Comparison of ENCODE assay signal across 9 cellular contexts in the genomic region with DNA sequence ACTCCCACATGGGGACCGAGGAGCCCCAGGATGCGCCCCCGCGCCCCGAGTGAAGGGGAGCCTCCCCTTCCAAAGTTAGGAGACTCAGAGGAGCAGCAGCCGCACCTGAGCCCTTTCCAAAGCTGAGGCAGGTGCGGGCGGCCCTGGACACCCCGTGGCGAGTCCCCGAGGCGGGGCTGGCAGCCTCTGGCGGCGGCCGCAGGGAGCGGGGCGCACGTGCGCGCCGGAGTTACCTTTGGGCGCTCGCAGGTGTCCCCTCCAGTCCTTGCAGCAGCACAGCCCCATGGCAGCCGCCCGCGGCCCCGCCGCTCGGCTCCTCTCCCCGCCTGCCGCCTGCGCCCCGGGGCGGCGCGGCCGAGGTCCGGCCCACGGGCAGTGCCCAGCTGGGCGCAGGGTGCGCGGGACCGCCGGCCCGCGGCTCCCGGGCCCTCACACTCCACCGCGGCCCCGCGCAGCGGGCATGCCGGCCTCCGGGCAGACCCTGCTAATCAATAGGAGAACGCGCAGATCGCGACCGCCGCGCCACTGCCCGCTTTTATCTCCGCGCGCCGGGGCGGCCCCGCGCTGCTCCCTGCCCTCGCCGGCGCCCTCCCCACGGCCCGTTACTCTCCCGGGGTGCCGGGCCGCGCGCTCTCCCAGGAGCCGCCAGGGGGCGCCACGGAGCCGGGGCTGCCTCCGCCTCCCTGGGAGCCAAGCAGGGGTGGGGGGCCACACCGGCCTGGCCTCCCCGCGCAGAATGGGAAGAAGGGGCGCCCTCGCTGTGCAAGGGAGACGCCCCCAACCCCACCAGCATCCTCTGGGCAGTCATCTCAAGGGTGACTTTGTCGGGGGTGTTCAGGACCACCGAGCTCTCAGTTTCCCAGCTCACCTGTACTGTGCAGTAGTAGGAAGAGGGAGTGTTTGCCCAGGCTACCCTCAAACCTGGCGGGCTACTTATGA.
DNase-seq lines count a peak whose midpoint lies in the region; ATAC-seq and TF ChIP-seq lines count a peak whose summit lies in the region.
"Had no signal": no experiment of that assay in that cellular context is flagged by ENCODE, and none has a peak within 500 bp of the region (broad histone marks: within the 10 kb centered on the region; RNA-seq: fewer than 3 reads in every experiment).

No MANE protein-coding gene starts in this region.

- no peaks in the 10 kb centered on the region for H3K9me2 ChIP-seq in GM23248 (ENCODE audit: insufficient read depth)

- TF ChIP-seq POLR2A in stomach (IDR thresholded peaks at IDR 0.05) (no peak), GM18505 (IDR thresholded peaks at IDR 0.05; ENCODE audit: borderline replicate concordance, extremely low read depth, insufficient read depth, insufficient read length) (no peak)

- no peak overlapping the region for H2AFZ ChIP-seq in GM23248

- no peaks in the 10 kb centered on the region; the same call in 1 of the 2 replicates for H4K20me1 ChIP-seq in GM23248 (ENCODE audit: insufficient read depth)

- H3K4me1 Mint-ChIP-seq in activated naive CD8-positive, alpha-beta T cell treated with anti-CD3 and anti-CD28 coated beads, Interleukin-2, amount 10 ng/mL, durations not matched to agents 7 days and 5 days = peaks cover 12% of the 10 kb centered on the region

- H3K79me2 ChIP-seq in GM23248 (ENCODE audit: insufficient read depth) = peaks cover 81% of the 10 kb centered on the region

- no peak for DNase-seq in AG09309 (ENCODE audit: low read depth)
- DNase-seq in GM23248 = peak; percentile 58
- DNase-seq in activated naive CD8-positive, alpha-beta T cell treated with anti-CD3 and anti-CD28 coated beads, Interleukin-2, amount 10 ng/mL, durations not matched to agents 7 days and 5 days = peak; percentile 41
- peak; percentile 21 for DNase-seq in stomach

- peaks cover 72% of the 10 kb centered on the region for H3K27me3 Mint-ChIP-seq in activated naive CD8-positive, alpha-beta T cell treated with anti-CD3 and anti-CD28 coated beads, Interleukin-2, amount 10 ng/mL, durations not matched to agents 7 days and 5 days

- H3K9ac ChIP-seq in GM23248 (peak overlapping the region; percentile 35; the same call in 1 of the 2 replicates), iPS-15b (ENCODE audit: low read depth, low read length) (no peak overlapping the region)

- H3K27ac ChIP-seq in GM23248 = no peak overlapping the region
- peak overlapping the region in 2 of 5 donors; percentile 28 to 76 for H3K27ac ChIP-seq in stomach
- H3K27ac ChIP-seq: epithelial cell of prostate had no signal

- peaks cover 44% of the 10 kb centered on the region for H3F3A ChIP-seq in GM23248 (ENCODE audit: insufficient read depth)

- 9% methylated on average over 52 to 68 of the region's 93 CpGs for WGBS in GM23248 (ENCODE audit: low coverage in 1 of 2, low lambda C conversion rate in 2 of 2, missing lambda C conversion rate in 2 of 2), 2 experiments
- 5 to 23% (median 7%) methylated on average over 16 to 93 of the region's 93 CpGs for WGBS in stomach, 5 donors

- peak; percentile 58 for TF ChIP-seq CTCF in AG09309 (IDR thresholded peaks at IDR 0.05; ENCODE audit: control insufficient read depth, insufficient read depth, low read depth, low read length, missing control alignments)
- TF ChIP-seq CTCF in stomach (IDR thresholded peaks at IDR 0.05) = no peak

- no peak overlapping the region for H3K4me3 Mint-ChIP-seq in activated naive CD8-positive, alpha-beta T cell treated with anti-CD3 and anti-CD28 coated beads, Interleukin-2, amount 10 ng/mL, durations not matched to agents 7 days and 5 days

- intact Hi-C loops in stomach (cut with DNase I; ENCODE audit: low total_unique reads) = no loop called here

- POLR2A ChIA-PET in activated naive CD8-positive, alpha-beta T cell treated with anti-CD3 and anti-CD28 coated beads, Interleukin-2, amount 10 ng/mL, durations not matched to agents 7 days and 5 days (lab: Charles Lee) = no interaction called here

- no peak for TF ChIP-seq EP300 in stomach (IDR thresholded peaks at IDR 0.05)

- H3K9me3 Mint-ChIP-seq in activated naive CD8-positive, alpha-beta T cell treated with anti-CD3 and anti-CD28 coated beads, Interleukin-2, amount 10 ng/mL, durations not matched to agents 7 days and 5 days = peaks cover 6% of the 10 kb centered on the region

- H3K27me3 ChIP-seq in GM23248 (replicated peaks; ENCODE audit: insufficient read depth) (no peaks in the 10 kb centered on the region), iPS-15b (ENCODE audit: control insufficient read depth, insufficient read depth, low read length) (peaks cover 10% of the 10 kb centered on the region), stomach (peaks cover 0 to 40% (median 27%) of the 10 kb centered on the region in 3 donors)

- no peak overlapping the region for H3K27ac Mint-ChIP-seq in activated naive CD8-positive, alpha-beta T cell treated with anti-CD3 and anti-CD28 coated beads, Interleukin-2, amount 10 ng/mL, durations not matched to agents 7 days and 5 days

- H3K4me3 ChIP-seq in AG09309 (ENCODE audit: control insufficient read depth, low read depth, low read length) (peak overlapping the region; percentile 51), GM23248 (peak overlapping the region; percentile 68), iPS-15b (ENCODE audit: low read depth, low read length) (peak overlapping the region; percentile 77), stomach (peak overlapping the region; percentile 47 to 55 (median 52))

- H3K4me2 ChIP-seq in GM23248 (ENCODE audit: unreplicated experiment) = peak overlapping the region; percentile 76

- in situ Hi-C loops in GM23248 (cut with MboI) = loop anchor here (10.0 kb wide), 1 partner anchor 159 kb away; no protein-coding TSS in a partner anchor

- no peaks in the 10 kb centered on the region for H3K9me3 ChIP-seq in GM23248 (ENCODE audit: low read depth)
- no peaks in the 10 kb centered on the region for H3K9me3 ChIP-seq in iPS-15b (ENCODE audit: control insufficient read depth, insufficient read depth, low read length)
- no peaks in the 10 kb centered on the region for H3K9me3 ChIP-seq in stomach

- H3K36me3 ChIP-seq in GM23248 (ENCODE audit: low read depth) = no peaks in the 10 kb centered on the region
- no peaks in the 10 kb centered on the region for H3K36me3 ChIP-seq in iPS-15b (ENCODE audit: control insufficient read depth, insufficient read depth, low read length)
- H3K36me3 ChIP-seq in stomach = no peaks in the 10 kb centered on the region

- H3K4me1 ChIP-seq in GM23248 (ENCODE audit: insufficient read depth) (peaks cover 39% of the 10 kb centered on the region), iPS-15b (ENCODE audit: control insufficient read depth, insufficient read depth, low read length) (peaks cover 11% of the 10 kb centered on the region), stomach (peaks cover 11 to 32% (median 19%) of the 10 kb centered on the region in 4 donors)

- H3K36me3 Mint-ChIP-seq in activated naive CD8-positive, alpha-beta T cell treated with anti-CD3 and anti-CD28 coated beads, Interleukin-2, amount 10 ng/mL, durations not matched to agents 7 days and 5 days = no peaks in the 10 kb centered on the region

- ATAC-seq in activated naive CD8-positive, alpha-beta T cell treated with anti-CD3 and anti-CD28 coated beads, Interleukin-2, amount 10 ng/mL, durations not matched to agents 7 days and 5 days (ENCODE audit: low read depth) = peak; percentile 53
- no peak for ATAC-seq in HG02759 (IDR thresholded peaks at IDR 0.05; ENCODE audit: unreplicated experiment)
- no peak for ATAC-seq in GM21786 (IDR thresholded peaks at IDR 0.05; ENCODE audit: unreplicated experiment)
- ATAC-seq in GM18505 (IDR thresholded peaks at IDR 0.05; ENCODE audit: unreplicated experiment) = no peak
